ENCODE assay signal across 18 cellular contexts in genomic region chr5:139460457-139460856, GRCh38. TPM values are rescaled to one million over a fixed set of nuclear protein-coding genes. Genes with fewer than 3 reads are reported as not detected.
A peak's percentile ranks its signal among the peaks of the same experiment; 100 is the strongest.
DNase-seq lines count a peak whose midpoint lies in the region; ATAC-seq, FAIRE-seq and TF ChIP-seq lines count a peak whose summit lies in the region.
"Had no signal": no experiment of that assay in that cellular context is flagged by ENCODE, and none has a peak within 500 bp of the region (broad histone marks: within the 10 kb centered on the region; RNA-seq: fewer than 3 reads in every experiment).

No MANE protein-coding gene starts in this region.

- no peaks in the 10 kb centered on the region for H3K27me3 ChIP-seq in CD8-positive, alpha-beta memory T cell (ENCODE audit: insufficient read depth, low read length, poor library complexity, severe bottlenecking)
- no peaks in the 10 kb centered on the region for H3K27me3 ChIP-seq in osteoblast (ENCODE audit: insufficient read depth, low read length)
- H3K27me3 ChIP-seq: vagina had no signal

- no peaks in the 10 kb centered on the region for H3K36me3 Mint-ChIP-seq in activated CD4-positive, alpha-beta T cell treated with anti-CD3 and anti-CD28 coated beads for 36 hours (ENCODE audit: low read depth)
- H3K36me3 Mint-ChIP-seq in CD8-positive, alpha-beta memory T cell, result no peaks in the 10 kb centered on the region

- TF ChIP-seq CTCF in astrocyte of the spinal cord (IDR thresholded peaks at IDR 0.05; ENCODE audit: low read depth, low read length), result no peak
- TF ChIP-seq CTCF in osteoblast (IDR thresholded peaks at IDR 0.05; ENCODE audit: extremely low read depth, low read depth, low read length), result no peak

- H3K4me1 ChIP-seq in CD8-positive, alpha-beta memory T cell (ENCODE audit: insufficient read depth, low read length), result peaks cover 50% of the 10 kb centered on the region
- H3K4me1 ChIP-seq in osteoblast (ENCODE audit: insufficient read depth, low read length), result peaks cover 23% of the 10 kb centered on the region

- POLR2A ChIA-PET in activated CD4-positive, alpha-beta T cell treated with anti-CD3 and anti-CD28 coated beads for 36 hours (lab: Charles Lee), result interaction anchor here (0.6 to 2.2 kb wide), 4 partner anchors 11 to 21 kb away, joined by 3 to 11 read pairs (median 6); partner anchors contain the start of genes SMIM33 and STING1
- POLR2A ChIA-PET in CD8-positive, alpha-beta memory T cell (lab: Charles Lee), result no interaction called here

- no peak for FAIRE-seq in GM19239 (lab: Jason Lieb, UNC)
- FAIRE-seq: G401.6, kidney had no signal

- H3K4me2 ChIP-seq in osteoblast (ENCODE audit: insufficient read depth, low read length), result no peak overlapping the region

- no peak overlapping the region for H2AFZ ChIP-seq in osteoblast (ENCODE audit: low read length)

- in situ Hi-C loops in astrocyte of the spinal cord (cut with HindIII; ENCODE audit: low sequenced_read_pairs), result no loop called here

- peak overlapping the region; percentile 94 for H3K27ac Mint-ChIP-seq in activated CD4-positive, alpha-beta T cell treated with anti-CD3 and anti-CD28 coated beads for 36 hours
- H3K27ac Mint-ChIP-seq in CD8-positive, alpha-beta memory T cell, result peak overlapping the region in 5 of 8 donors; percentile 37 to 97 (median 68)

- CTCF ChIA-PET in activated CD4-positive, alpha-beta T cell treated with anti-CD3 and anti-CD28 coated beads for 36 hours (lab: Charles Lee), result interaction anchor here (1.7 to 2.0 kb wide), 2 partner anchors 22 to 38 kb away, joined by 4 to 9 read pairs; no protein-coding TSS in a partner anchor
- CTCF ChIA-PET in CD8-positive, alpha-beta memory T cell (lab: Charles Lee), result interaction anchor here (0.7 to 3.0 kb wide), 4 partner anchors 33 to 57 kb away, joined by 3 to 14 read pairs (median 6); no protein-coding TSS in a partner anchor

- peaks cover 53% of the 10 kb centered on the region for H3K4me1 Mint-ChIP-seq in activated CD4-positive, alpha-beta T cell treated with anti-CD3 and anti-CD28 coated beads for 36 hours
- peaks cover 32 to 49% (median 43%) of the 10 kb centered on the region in 3 donors for H3K4me1 Mint-ChIP-seq in CD8-positive, alpha-beta memory T cell

- no peaks in the 10 kb centered on the region for H3K9me3 Mint-ChIP-seq in activated CD4-positive, alpha-beta T cell treated with anti-CD3 and anti-CD28 coated beads for 36 hours (ENCODE audit: low read depth)
- no peaks in the 10 kb centered on the region for H3K9me3 Mint-ChIP-seq in CD8-positive, alpha-beta memory T cell

- H3K4me3 Mint-ChIP-seq in activated CD4-positive, alpha-beta T cell treated with anti-CD3 and anti-CD28 coated beads for 36 hours, result no peak overlapping the region
- no peak overlapping the region for H3K4me3 Mint-ChIP-seq in CD8-positive, alpha-beta memory T cell

- H3K79me2 ChIP-seq in osteoblast (ENCODE audit: insufficient read depth, low read length), result no peaks in the 10 kb centered on the region

- no peak for DNase-seq in activated CD4-positive, alpha-beta T cell treated with anti-CD3 and anti-CD28 coated beads for 36 hours
- DNase-seq in activated CD4-positive, alpha-beta T cell treated with anti-CD3 and anti-CD28 coated beads for 4 hours, result no peak
- no peak for DNase-seq in CD8-positive, alpha-beta memory T cell
- peak; percentile 22 for DNase-seq in astrocyte of the spinal cord (ENCODE audit: low read depth, low spot score)
- DNase-seq in osteoblast (ENCODE audit: insufficient read length, low spot score, missing footprints), result peak; percentile 54
- DNase-seq in GM19239 (ENCODE audit: insufficient read length, low spot score), result no peak
- DNase-seq: central memory CD4-positive, alpha-beta T cell; glutamatergic neuron; kidney; NCI-H2081 treated with DMSO at 0.1 percent for 48 hours; NCI-H69; RPMI8226 had no signal

- H3K9me3 ChIP-seq in CD8-positive, alpha-beta memory T cell (ENCODE audit: low read length), result no peaks in the 10 kb centered on the region
- H3K9me3 ChIP-seq in osteoblast (ENCODE audit: low read depth, low read length), result no peaks in the 10 kb centered on the region
- H3K9me3 ChIP-seq: vagina had no signal

- H3K27ac ChIP-seq in CD8-positive, alpha-beta memory T cell (ENCODE audit: low read depth, low read length), result no peak overlapping the region
- H3K27ac ChIP-seq in osteoblast (ENCODE audit: low read depth, low read length), result no peak overlapping the region

- no peak for ATAC-seq in activated CD4-positive, alpha-beta T cell treated with anti-CD3 and anti-CD28 coated beads for 36 hours
- no peak for ATAC-seq in HG03039 (IDR thresholded peaks at IDR 0.05; ENCODE audit: unreplicated experiment)
- ATAC-seq in activated CD4-positive, CD25-positive, alpha-beta regulatory T cell treated with anti-CD3 and anti-CD28 coated beads, Interleukin-2, amount 50 U/mL, for 24 hours, result no peak

- H3K36me3 ChIP-seq in CD8-positive, alpha-beta memory T cell (ENCODE audit: insufficient read depth, low read length), result no peaks in the 10 kb centered on the region
- no peaks in the 10 kb centered on the region for H3K36me3 ChIP-seq in osteoblast (ENCODE audit: insufficient read depth, low read length)
- H3K36me3 ChIP-seq: vagina had no signal

- H4K20me1 ChIP-seq in osteoblast (ENCODE audit: insufficient read depth, low read length), result no peaks in the 10 kb centered on the region

- no peak overlapping the region for H3K4me3 ChIP-seq in CD8-positive, alpha-beta memory T cell (ENCODE audit: low read length)
- no peak overlapping the region for H3K4me3 ChIP-seq in astrocyte of the spinal cord (ENCODE audit: low read depth, low read length)
- H3K4me3 ChIP-seq in osteoblast (ENCODE audit: insufficient read depth, low read length), result no peak overlapping the region
- H3K4me3 ChIP-seq: vagina had no signal

- no peaks in the 10 kb centered on the region for H3K27me3 Mint-ChIP-seq in activated CD4-positive, alpha-beta T cell treated with anti-CD3 and anti-CD28 coated beads for 36 hours
- no peaks in the 10 kb centered on the region for H3K27me3 Mint-ChIP-seq in CD8-positive, alpha-beta memory T cell

- intact Hi-C loops in activated CD4-positive, alpha-beta T cell treated with anti-CD3 and anti-CD28 coated beads for 36 hours (cut with DNase I, micrococcal nuclease), result no loop called here

RNA-seq across cellular contexts. Expression of gene ECSCR, which starts 2.1 kb away (rescaled TPM):
- total RNA-seq in activated CD4-positive, alpha-beta T cell treated with anti-CD3 and anti-CD28 coated beads for 36 hours, result 1 to 10 TPM in 1 of 2 experiments, under 1 TPM in 1; 0.83 to 2.6 TPM
- under 1 TPM; 0.82 to 0.83 TPM for total RNA-seq in CD8-positive, alpha-beta memory T cell
- polyA plus RNA-seq in CD8-positive, alpha-beta memory T cell, result not detected
- total RNA-seq in osteoblast, result 0.36 TPM in 1 of 2 replicates, not detected in the other

RNA-seq across cellular contexts. Expression of gene SMIM33, which starts 10.3 kb away (rescaled TPM):
- under 1 TPM; 0.46 to 0.50 TPM for total RNA-seq in activated CD4-positive, alpha-beta T cell treated with anti-CD3 and anti-CD28 coated beads for 36 hours
- under 1 TPM; 0.11 to 0.28 TPM for total RNA-seq in CD8-positive, alpha-beta memory T cell
- polyA plus RNA-seq in CD8-positive, alpha-beta memory T cell, result 1.1 TPM
- not detected in 2 replicates for total RNA-seq in osteoblast
- total RNA-seq: A172, HT1080, vagina had no signal

RNA-seq across cellular contexts. Expression of gene DNAJC18, which starts 21.1 kb away (rescaled TPM):
- total RNA-seq in activated CD4-positive, alpha-beta T cell treated with anti-CD3 and anti-CD28 coated beads for 36 hours, result 10 to 100 TPM; 33.1 to 35.6 TPM
- total RNA-seq in CD8-positive, alpha-beta memory T cell, result 10 to 100 TPM; 25.3 to 25.7 TPM
- polyA plus RNA-seq in CD8-positive, alpha-beta memory T cell, result 10.2 TPM
- 12.4 and 16.3 TPM in 2 replicates for total RNA-seq in osteoblast

RNA-seq across cellular contexts. Expression of gene STING1, which starts 22.1 kb away (rescaled TPM):
- 100 to 1,000 TPM; 178 to 183 TPM for total RNA-seq in activated CD4-positive, alpha-beta T cell treated with anti-CD3 and anti-CD28 coated beads for 36 hours
- 100 to 1,000 TPM; 107 to 109 TPM for total RNA-seq in CD8-positive, alpha-beta memory T cell
- polyA plus RNA-seq in CD8-positive, alpha-beta memory T cell, result 116 TPM
- 46.3 and 48.3 TPM in 2 replicates for total RNA-seq in osteoblast

RNA-seq across cellular contexts. Expression of gene SPATA24, which starts 56.6 kb away (rescaled TPM):
- 1 to 10 TPM; 4.6 to 5.9 TPM for total RNA-seq in activated CD4-positive, alpha-beta T cell treated with anti-CD3 and anti-CD28 coated beads for 36 hours
- 1 to 10 TPM; 3.6 to 3.9 TPM for total RNA-seq in CD8-positive, alpha-beta memory T cell
- 4.2 TPM for polyA plus RNA-seq in CD8-positive, alpha-beta memory T cell
- 2.9 and 3.6 TPM in 2 replicates for total RNA-seq in osteoblast

Comparison
In these comparisons a context has a peak if more than half of its experiments do, and no peak if none do; other contexts are left out.
1. DNase-seq: peak in astrocyte of the spinal cord (single experiment) and osteoblast (single experiment); none in activated CD4-positive, alpha-beta T cell treated with anti-CD3 and anti-CD28 coated beads for 36 hours (single experiment), activated CD4-positive, alpha-beta T cell treated with anti-CD3 and anti-CD28 coated beads for 4 hours (0 of 2), CD8-positive, alpha-beta memory T cell (0 of 5) and GM19239 (single experiment).